Comparison of ENCODE assay signal across 11 cellular contexts in the genomic region with DNA sequence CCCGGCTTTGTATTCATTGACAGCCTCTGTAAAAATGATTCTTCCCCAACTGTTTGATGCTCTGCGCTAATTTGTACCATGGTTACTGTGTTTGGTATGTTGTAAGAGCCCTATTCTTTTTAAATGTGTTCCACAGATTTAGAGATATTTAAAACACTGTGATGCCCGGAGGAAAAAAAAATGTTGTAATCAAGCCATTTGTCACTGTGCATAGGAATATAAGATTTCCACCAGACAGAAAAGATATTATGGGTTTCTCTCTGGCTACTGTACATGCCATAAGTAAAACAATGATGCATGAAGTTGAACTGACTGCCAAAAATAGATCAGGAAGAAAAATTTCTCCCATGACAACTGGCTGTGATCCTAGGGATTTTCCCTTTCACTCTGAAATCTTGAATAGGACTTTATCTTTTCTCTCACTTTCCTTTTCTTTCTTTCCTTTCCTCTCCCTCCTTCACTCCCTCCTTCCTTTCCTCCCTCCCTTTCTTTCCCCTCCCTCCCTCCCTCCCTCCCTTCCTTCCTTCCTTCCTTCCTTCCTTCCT.
A peak's percentile ranks its signal among the peaks of the same experiment; 100 is the strongest.
DNase-seq lines count a peak whose midpoint lies in the region; ATAC-seq and TF ChIP-seq lines count a peak whose summit lies in the region.
"Had no signal": no experiment of that assay in that cellular context is flagged by ENCODE, and none has a peak within 500 bp of the region (broad histone marks: within the 10 kb centered on the region; RNA-seq: fewer than 3 reads in every experiment).

No MANE protein-coding gene starts in this region.

- peak overlapping the region; percentile 51 for H3K9ac ChIP-seq in SK-N-MC (ENCODE audit: insufficient read length)

- H3K4me1 ChIP-seq in mucosa of descending colon (ENCODE audit: low read depth) = peaks cover 6% of the 10 kb centered on the region

- intact Hi-C loops in mucosa of descending colon (cut with DNase I, micrococcal nuclease) = loop anchor here in 1 of 2 donors (10.0 kb wide), 1 partner anchor 143 kb away; no protein-coding TSS in a partner anchor

- H3K4me3 ChIP-seq in SK-N-MC (peak overlapping the region; percentile 51), mucosa of descending colon (no peak overlapping the region)

- H3K9me3 ChIP-seq in SK-N-MC (ENCODE audit: low read depth, low read length) (peaks cover 9% of the 10 kb centered on the region; the same call in 1 of the 2 replicates), mucosa of descending colon (no peaks in the 10 kb centered on the region)
- H3K9me3 ChIP-seq: Caco-2 had no signal

- H3K36me3 ChIP-seq in SK-N-MC (ENCODE audit: insufficient read depth, low read length) (peaks cover 4% of the 10 kb centered on the region; the same call in 1 of the 2 replicates), mucosa of descending colon (ENCODE audit: low read depth) (no peaks in the 10 kb centered on the region)

- peak overlapping the region; percentile 97 for H3K27ac ChIP-seq in SK-N-MC

- DNase-seq in Ammon's horn (ENCODE audit: low spot score) = peak; percentile 54
- DNase-seq in SK-N-MC (ENCODE audit: low read depth, low spot score) = peak; percentile 100
- peak; percentile 92 for DNase-seq in fibroblast of peridontal ligament (ENCODE audit: extremely low read depth)
- peak; percentile 45 for DNase-seq in non-pigmented ciliary epithelial cell (ENCODE audit: low read depth)
- no peak for DNase-seq in putamen (ENCODE audit: low spot score)
- no peak for DNase-seq in NCI-H774 (lab: John Stamatoyannopoulos, UW)
- no peak for DNase-seq in mucosa of descending colon
- DNase-seq in stimulated activated naive CD4-positive, alpha-beta T cell (lab: John Stamatoyannopoulos, UW) = no peak
- DNase-seq: effector CD8-positive, alpha-beta T cell; naive thymus-derived CD8-positive, alpha-beta T cell had no signal

- no peak for ATAC-seq in mucosa of descending colon
- ATAC-seq: naive thymus-derived CD8-positive, alpha-beta T cell had no signal

- TF ChIP-seq CTCF in mucosa of descending colon (IDR thresholded peaks at IDR 0.05) = no peak

Comparison
In these comparisons a context has a peak if more than half of its experiments do, and no peak if none do; other contexts are left out.
1. DNase-seq: peak in Ammon's horn (single experiment), SK-N-MC (single experiment), fibroblast of peridontal ligament (single experiment) and non-pigmented ciliary epithelial cell (single experiment); none in putamen (single experiment), NCI-H774 (single experiment), mucosa of descending colon (0 of 3) and stimulated activated naive CD4-positive, alpha-beta T cell (0 of 6).